In genomic region chr7:158740657-158741293, GRCh38 we compare ENCODE assay signal across 11 cellular contexts. TPM values are rescaled to one million over a fixed set of nuclear protein-coding genes. Genes with fewer than 3 reads are reported as not detected.
A peak's percentile ranks its signal among the peaks of the same experiment; 100 is the strongest.
DNase-seq lines count a peak whose midpoint lies in the region; ATAC-seq and TF ChIP-seq lines count a peak whose summit lies in the region.
"Had no signal": no experiment of that assay in that cellular context is flagged by ENCODE, and none has a peak within 500 bp of the region (broad histone marks: within the 10 kb centered on the region; RNA-seq: fewer than 3 reads in every experiment).

No MANE protein-coding gene starts in this region.

- H4K20me1 ChIP-seq in neural progenitor cell (ENCODE audit: low read depth), result no peaks in the 10 kb centered on the region

- no peak overlapping the region for H3K9ac ChIP-seq in neural progenitor cell

- DNase-seq in CD4-positive, CD25-positive, alpha-beta regulatory T cell, result no peak
- DNase-seq in NB4 (ENCODE audit: low read depth) (peak; percentile 55), dermis microvascular lymphatic vessel endothelial cell (ENCODE audit: low read depth in 2 of 2) (peak; percentile 10 to 99), neural progenitor cell (ENCODE audit: low spot score) (no peak), NCI-H1092 treated with DMSO at 0.1 percent for 48 hours (lab: John Stamatoyannopoulos, UW) (no peak)
- DNase-seq in stimulated activated CD4-positive, alpha-beta T cell treated with anti-CD3 and anti-CD28 coated beads, Interleukin-4, amount 100 ng/mL, for 24 hours, result no peak
- DNase-seq: SJCRH30 had no signal

- no peaks in the 10 kb centered on the region for H3K9me3 Mint-ChIP-seq in CD4-positive, CD25-positive, alpha-beta regulatory T cell
- no peaks in the 10 kb centered on the region for H3K9me3 Mint-ChIP-seq in neural progenitor cell
- H3K9me3 Mint-ChIP-seq: IgD-negative memory B cell had no signal

- no peaks in the 10 kb centered on the region for H3K4me1 ChIP-seq in CD4-positive, CD25-positive, alpha-beta regulatory T cell (ENCODE audit: control insufficient read depth, insufficient read depth, low read length, poor library complexity, severe bottlenecking)
- H3K4me1 ChIP-seq in neural progenitor cell, result no peaks in the 10 kb centered on the region
- H3K4me1 ChIP-seq: SJCRH30 had no signal

- no peak overlapping the region for H2AFZ ChIP-seq in neural progenitor cell (replicated peaks)

- H3K9me3 ChIP-seq in CD4-positive, CD25-positive, alpha-beta regulatory T cell (ENCODE audit: control insufficient read depth in 2 of 2, low read length in 2 of 2), result no peaks in the 10 kb centered on the region
- no peaks in the 10 kb centered on the region for H3K9me3 ChIP-seq in neural progenitor cell (ENCODE audit: low read depth)
- H3K9me3 ChIP-seq: SJCRH30 had no signal

- H3K27me3 ChIP-seq in CD4-positive, CD25-positive, alpha-beta regulatory T cell (ENCODE audit: control insufficient read depth, insufficient read depth, low read length), result no peaks in the 10 kb centered on the region
- H3K27me3 ChIP-seq in neural progenitor cell, result no peaks in the 10 kb centered on the region
- H3K27me3 ChIP-seq: SJCRH30 had no signal

- no peak overlapping the region for H3K4me2 ChIP-seq in neural progenitor cell

- peaks cover 0 to 5% (median under 1%) of the 10 kb centered on the region in 4 donors for H3K4me1 Mint-ChIP-seq in CD4-positive, CD25-positive, alpha-beta regulatory T cell
- no peaks in the 10 kb centered on the region for H3K4me1 Mint-ChIP-seq in neural progenitor cell
- H3K4me1 Mint-ChIP-seq: IgD-negative memory B cell had no signal

- ATAC-seq in CD4-positive, CD25-positive, alpha-beta regulatory T cell (ENCODE audit: low read depth in 2 of 2), result peak in 1 of 2 donors; percentile 44
- ATAC-seq in GM19395 (IDR thresholded peaks at IDR 0.05; ENCODE audit: unreplicated experiment) (no peak), HG02642 (IDR thresholded peaks at IDR 0.05; ENCODE audit: poor library complexity, unreplicated experiment) (no peak)
- ATAC-seq: HCT116 had no signal

- no peaks in the 10 kb centered on the region for H3F3A ChIP-seq in neural progenitor cell (ENCODE audit: low read depth)

- peak overlapping the region in 1 of 4 donors; percentile 39 for H3K4me3 Mint-ChIP-seq in CD4-positive, CD25-positive, alpha-beta regulatory T cell
- H3K4me3 Mint-ChIP-seq in neural progenitor cell, result no peak overlapping the region
- H3K4me3 Mint-ChIP-seq: IgD-negative memory B cell had no signal

- TF ChIP-seq POLR2A in NB4 (IDR thresholded peaks at IDR 0.05; ENCODE audit: extremely low read depth, insufficient read length), result no peak

- H3K79me2 ChIP-seq in neural progenitor cell (ENCODE audit: low read depth), result no peaks in the 10 kb centered on the region

- peaks cover 48% of the 10 kb centered on the region for H3K36me3 Mint-ChIP-seq in CD4-positive, CD25-positive, alpha-beta regulatory T cell
- peaks cover 34% of the 10 kb centered on the region for H3K36me3 Mint-ChIP-seq in neural progenitor cell

- H3K27me3 Mint-ChIP-seq in CD4-positive, CD25-positive, alpha-beta regulatory T cell, result no peaks in the 10 kb centered on the region
- no peaks in the 10 kb centered on the region for H3K27me3 Mint-ChIP-seq in neural progenitor cell (ENCODE audit: insufficient read depth, low read depth)
- H3K27me3 Mint-ChIP-seq: IgD-negative memory B cell had no signal

- H3K27ac Mint-ChIP-seq in CD4-positive, CD25-positive, alpha-beta regulatory T cell, result peak overlapping the region in 2 of 3 donors; percentile 37 to 90
- H3K27ac Mint-ChIP-seq in neural progenitor cell, result peak overlapping the region; percentile 29
- H3K27ac Mint-ChIP-seq: IgD-negative memory B cell had no signal

- no peak overlapping the region for H3K27ac ChIP-seq in CD4-positive, CD25-positive, alpha-beta regulatory T cell (ENCODE audit: insufficient read depth, low read length, poor library complexity, severe bottlenecking)
- no peak overlapping the region for H3K27ac ChIP-seq in neural progenitor cell
- H3K27ac ChIP-seq: SJCRH30 had no signal

- no peak overlapping the region for H3K4me3 ChIP-seq in CD4-positive, CD25-positive, alpha-beta regulatory T cell (ENCODE audit: low read depth, low read length)
- H3K4me3 ChIP-seq in NB4 (ENCODE audit: low read depth, low read length) (no peak overlapping the region), neural progenitor cell (no peak overlapping the region)
- H3K4me3 ChIP-seq: SJCRH30 had no signal

- peaks cover 92% of the 10 kb centered on the region for H3K36me3 ChIP-seq in CD4-positive, CD25-positive, alpha-beta regulatory T cell (ENCODE audit: control insufficient read depth, insufficient read depth, low read length)
- no peaks in the 10 kb centered on the region for H3K36me3 ChIP-seq in neural progenitor cell

- TF ChIP-seq CTCF in NB4 (IDR thresholded peaks at IDR 0.05; ENCODE audit: low read depth, low read length) (no peak), neural progenitor cell (IDR thresholded peaks at IDR 0.05) (no peak)

RNA-seq across cellular contexts. Expression of gene NCAPG2, which starts 36.2 kb away (rescaled TPM):
- total RNA-seq in CD4-positive, CD25-positive, alpha-beta regulatory T cell, result 10.6 TPM
- polyA plus RNA-seq in CD4-positive, CD25-positive, alpha-beta regulatory T cell, result 1 to 10 TPM; 2.7 to 5.6 (median 3.8) TPM
- total RNA-seq in dermis microvascular lymphatic vessel endothelial cell, result 10.7 and 16.8 TPM in 2 replicates
- total RNA-seq in neural progenitor cell (ENCODE audit: low replicate concordance), result 74.3 and 89.6 TPM in 2 replicates

Comparison
In these comparisons a context has a peak if more than half of its experiments do, and no peak if none do; other contexts are left out.
1. DNase-seq: peak in NB4 (single experiment) and dermis microvascular lymphatic vessel endothelial cell (2 of 2); none in CD4-positive, CD25-positive, alpha-beta regulatory T cell (0 of 3), neural progenitor cell (single experiment), stimulated activated CD4-positive, alpha-beta T cell treated with anti-CD3 and anti-CD28 coated beads, Interleukin-4, amount 100 ng/mL, for 24 hours (single experiment) and NCI-H1092 treated with DMSO at 0.1 percent for 48 hours (single experiment).